1 cellular context compared by ENCODE assay signal in the genomic region with DNA sequence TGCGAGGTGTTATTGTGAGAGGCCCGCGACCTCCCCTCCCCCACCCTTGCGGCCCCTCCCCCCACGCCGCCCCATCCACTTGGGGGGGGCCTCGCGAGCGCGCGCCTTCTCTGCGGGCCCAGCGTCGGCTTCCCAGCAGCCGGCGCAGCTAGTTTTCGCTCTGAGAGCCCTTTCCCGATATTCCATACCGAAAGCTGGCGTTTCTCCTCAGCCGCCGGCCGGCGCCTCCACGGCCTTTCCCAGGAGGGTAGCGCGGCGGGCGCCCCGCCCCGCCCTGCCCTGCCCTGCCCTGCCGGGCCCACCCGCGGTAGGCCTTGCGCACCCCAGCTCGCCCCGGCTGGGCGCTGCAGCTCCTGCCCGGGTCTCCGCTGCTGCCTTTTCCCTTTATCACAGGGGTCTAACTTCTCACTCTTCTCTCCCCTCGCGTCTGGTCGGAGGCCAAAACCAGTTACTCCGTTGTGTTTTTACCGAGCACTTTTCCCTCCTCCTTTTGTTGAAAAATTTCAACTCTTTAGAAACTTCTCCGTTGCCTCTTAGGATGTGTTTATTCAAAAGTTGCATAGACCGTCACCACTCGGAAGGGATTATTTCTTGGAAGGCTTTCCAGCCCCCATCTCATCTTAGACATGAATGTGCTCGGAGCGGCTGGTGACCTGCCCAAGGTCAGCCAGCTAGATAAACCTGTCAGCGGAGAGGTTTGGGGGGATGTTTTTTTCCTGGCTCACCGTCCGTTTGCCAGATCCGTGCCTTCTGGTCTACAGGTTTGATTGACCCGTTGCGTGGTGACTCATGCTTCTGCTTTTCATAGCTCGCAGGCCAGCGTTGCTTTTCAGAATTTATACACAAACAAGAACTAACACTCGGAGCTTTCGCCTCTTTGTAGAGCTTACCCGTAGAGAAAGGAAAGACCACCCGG.
TF ChIP-seq lines count a peak whose summit lies in the region.

No MANE protein-coding gene starts in this region.

TF ChIP-seq in GM23338, 12 proteins besides CTCF, POLR2A, EP300 and RAD21 (continued from another document):
- TF ChIP-seq, protein P1, sequence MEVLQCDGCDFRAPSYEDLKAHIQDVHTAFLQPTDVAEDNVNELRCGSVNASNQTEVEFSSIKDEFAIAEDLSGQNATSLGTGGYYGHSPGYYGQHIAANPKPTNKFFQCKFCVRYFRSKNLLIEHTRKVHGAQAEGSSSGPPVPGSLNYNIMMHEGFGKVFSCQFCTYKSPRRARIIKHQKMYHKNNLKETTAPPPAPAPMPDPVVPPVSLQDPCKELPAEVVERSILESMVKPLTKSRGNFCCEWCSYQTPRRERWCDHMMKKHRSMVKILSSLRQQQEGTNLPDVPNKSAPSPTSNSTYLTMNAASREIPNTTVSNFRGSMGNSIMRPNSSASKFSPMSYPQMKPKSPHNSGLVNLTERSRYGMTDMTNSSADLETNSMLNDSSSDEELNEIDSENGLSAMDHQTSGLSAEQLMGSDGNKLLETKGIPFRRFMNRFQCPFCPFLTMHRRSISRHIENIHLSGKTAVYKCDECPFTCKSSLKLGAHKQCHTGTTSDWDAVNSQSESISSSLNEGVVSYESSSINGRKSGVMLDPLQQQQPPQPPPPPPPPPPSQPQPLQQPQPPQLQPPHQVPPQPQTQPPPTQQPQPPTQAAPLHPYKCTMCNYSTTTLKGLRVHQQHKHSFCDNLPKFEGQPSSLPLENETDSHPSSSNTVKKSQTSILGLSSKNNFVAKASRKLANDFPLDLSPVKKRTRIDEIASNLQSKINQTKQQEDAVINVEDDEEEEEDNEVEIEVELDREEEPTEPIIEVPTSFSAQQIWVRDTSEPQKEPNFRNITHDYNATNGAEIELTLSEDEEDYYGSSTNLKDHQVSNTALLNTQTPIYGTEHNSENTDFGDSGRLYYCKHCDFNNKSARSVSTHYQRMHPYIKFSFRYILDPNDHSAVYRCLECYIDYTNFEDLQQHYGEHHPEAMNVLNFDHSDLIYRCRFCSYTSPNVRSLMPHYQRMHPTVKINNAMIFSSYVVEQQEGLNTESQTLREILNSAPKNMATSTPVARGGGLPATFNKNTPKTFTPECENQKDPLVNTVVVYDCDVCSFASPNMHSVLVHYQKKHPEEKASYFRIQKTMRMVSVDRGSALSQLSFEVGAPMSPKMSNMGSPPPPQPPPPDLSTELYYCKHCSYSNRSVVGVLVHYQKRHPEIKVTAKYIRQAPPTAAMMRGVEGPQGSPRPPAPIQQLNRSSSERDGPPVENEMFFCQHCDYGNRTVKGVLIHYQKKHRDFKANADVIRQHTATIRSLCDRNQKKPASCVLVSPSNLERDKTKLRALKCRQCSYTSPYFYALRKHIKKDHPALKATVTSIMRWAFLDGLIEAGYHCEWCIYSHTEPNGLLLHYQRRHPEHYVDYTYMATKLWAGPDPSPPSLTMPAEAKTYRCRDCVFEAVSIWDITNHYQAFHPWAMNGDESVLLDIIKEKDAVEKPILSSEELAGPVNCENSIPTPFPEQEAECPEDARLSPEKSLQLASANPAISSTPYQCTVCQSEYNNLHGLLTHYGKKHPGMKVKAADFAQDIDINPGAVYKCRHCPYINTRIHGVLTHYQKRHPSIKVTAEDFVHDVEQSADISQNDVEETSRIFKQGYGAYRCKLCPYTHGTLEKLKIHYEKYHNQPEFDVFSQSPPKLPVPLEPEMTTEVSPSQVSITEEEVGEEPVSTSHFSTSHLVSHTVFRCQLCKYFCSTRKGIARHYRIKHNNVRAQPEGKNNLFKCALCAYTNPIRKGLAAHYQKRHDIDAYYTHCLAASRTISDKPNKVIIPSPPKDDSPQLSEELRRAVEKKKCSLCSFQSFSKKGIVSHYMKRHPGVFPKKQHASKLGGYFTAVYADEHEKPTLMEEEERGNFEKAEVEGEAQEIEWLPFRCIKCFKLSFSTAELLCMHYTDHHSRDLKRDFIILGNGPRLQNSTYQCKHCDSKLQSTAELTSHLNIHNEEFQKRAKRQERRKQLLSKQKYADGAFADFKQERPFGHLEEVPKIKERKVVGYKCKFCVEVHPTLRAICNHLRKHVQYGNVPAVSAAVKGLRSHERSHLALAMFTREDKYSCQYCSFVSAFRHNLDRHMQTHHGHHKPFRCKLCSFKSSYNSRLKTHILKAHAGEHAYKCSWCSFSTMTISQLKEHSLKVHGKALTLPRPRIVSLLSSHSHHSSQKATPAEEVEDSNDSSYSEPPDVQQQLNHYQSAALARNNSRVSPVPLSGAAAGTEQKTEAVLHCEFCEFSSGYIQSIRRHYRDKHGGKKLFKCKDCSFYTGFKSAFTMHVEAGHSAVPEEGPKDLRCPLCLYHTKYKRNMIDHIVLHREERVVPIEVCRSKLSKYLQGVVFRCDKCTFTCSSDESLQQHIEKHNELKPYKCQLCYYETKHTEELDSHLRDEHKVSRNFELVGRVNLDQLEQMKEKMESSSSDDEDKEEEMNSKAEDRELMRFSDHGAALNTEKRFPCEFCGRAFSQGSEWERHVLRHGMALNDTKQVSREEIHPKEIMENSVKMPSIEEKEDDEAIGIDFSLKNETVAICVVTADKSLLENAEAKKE (CRISPR knock-in tag; IDR thresholded peaks at IDR 0.05), result no peak
- no peak for TF ChIP-seq ZNF331 (CRISPR knock-in tag; IDR thresholded peaks at IDR 0.05; ENCODE audit: low read depth)
- TF ChIP-seq JUNB (IDR thresholded peaks at IDR 0.05; ENCODE audit: unreplicated experiment), result no peak
- TF ChIP-seq, protein P2, sequence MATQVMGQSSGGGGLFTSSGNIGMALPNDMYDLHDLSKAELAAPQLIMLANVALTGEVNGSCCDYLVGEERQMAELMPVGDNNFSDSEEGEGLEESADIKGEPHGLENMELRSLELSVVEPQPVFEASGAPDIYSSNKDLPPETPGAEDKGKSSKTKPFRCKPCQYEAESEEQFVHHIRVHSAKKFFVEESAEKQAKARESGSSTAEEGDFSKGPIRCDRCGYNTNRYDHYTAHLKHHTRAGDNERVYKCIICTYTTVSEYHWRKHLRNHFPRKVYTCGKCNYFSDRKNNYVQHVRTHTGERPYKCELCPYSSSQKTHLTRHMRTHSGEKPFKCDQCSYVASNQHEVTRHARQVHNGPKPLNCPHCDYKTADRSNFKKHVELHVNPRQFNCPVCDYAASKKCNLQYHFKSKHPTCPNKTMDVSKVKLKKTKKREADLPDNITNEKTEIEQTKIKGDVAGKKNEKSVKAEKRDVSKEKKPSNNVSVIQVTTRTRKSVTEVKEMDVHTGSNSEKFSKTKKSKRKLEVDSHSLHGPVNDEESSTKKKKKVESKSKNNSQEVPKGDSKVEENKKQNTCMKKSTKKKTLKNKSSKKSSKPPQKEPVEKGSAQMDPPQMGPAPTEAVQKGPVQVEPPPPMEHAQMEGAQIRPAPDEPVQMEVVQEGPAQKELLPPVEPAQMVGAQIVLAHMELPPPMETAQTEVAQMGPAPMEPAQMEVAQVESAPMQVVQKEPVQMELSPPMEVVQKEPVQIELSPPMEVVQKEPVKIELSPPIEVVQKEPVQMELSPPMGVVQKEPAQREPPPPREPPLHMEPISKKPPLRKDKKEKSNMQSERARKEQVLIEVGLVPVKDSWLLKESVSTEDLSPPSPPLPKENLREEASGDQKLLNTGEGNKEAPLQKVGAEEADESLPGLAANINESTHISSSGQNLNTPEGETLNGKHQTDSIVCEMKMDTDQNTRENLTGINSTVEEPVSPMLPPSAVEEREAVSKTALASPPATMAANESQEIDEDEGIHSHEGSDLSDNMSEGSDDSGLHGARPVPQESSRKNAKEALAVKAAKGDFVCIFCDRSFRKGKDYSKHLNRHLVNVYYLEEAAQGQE (IDR thresholded peaks at IDR 0.05; ENCODE audit: unreplicated experiment), result no peak
- TF ChIP-seq, protein P3, sequence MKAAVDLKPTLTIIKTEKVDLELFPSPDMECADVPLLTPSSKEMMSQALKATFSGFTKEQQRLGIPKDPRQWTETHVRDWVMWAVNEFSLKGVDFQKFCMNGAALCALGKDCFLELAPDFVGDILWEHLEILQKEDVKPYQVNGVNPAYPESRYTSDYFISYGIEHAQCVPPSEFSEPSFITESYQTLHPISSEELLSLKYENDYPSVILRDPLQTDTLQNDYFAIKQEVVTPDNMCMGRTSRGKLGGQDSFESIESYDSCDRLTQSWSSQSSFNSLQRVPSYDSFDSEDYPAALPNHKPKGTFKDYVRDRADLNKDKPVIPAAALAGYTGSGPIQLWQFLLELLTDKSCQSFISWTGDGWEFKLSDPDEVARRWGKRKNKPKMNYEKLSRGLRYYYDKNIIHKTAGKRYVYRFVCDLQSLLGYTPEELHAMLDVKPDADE (IDR thresholded peaks at IDR 0.05), result no peak; the same call in 1 of the 2 replicates
- no peak for TF ChIP-seq EZH2 (IDR thresholded peaks at IDR 0.05; ENCODE audit: low read depth, unreplicated experiment)
- no peak for TF ChIP-seq ZNF114 (CRISPR knock-in tag; IDR thresholded peaks at IDR 0.05)
